In the genomic region with DNA sequence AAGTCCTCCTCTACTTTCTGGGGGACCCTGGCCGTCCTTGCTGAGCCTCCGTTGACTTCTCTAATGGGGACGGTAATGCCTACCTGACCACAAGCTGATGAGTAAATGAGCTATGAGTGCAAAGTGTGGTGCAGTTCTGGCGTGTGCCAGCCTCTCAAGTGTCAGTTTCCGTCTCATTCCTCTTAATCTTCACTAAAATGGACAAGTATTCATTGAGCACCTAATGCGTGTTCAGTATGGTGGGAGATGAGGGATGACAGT, we compare ENCODE assay signal across 8 cellular contexts. TPM values are rescaled to one million over a fixed set of nuclear protein-coding genes. Genes with fewer than 3 reads are reported as not detected.
DNase-seq lines count a peak whose midpoint lies in the region; ATAC-seq, FAIRE-seq and TF ChIP-seq lines count a peak whose summit lies in the region.

No MANE protein-coding gene starts in this region.

- peak overlapping the region; percentile 62 for H2AFZ ChIP-seq in keratinocyte (ENCODE audit: control insufficient read depth, low read length)

- H3K27ac Mint-ChIP-seq in activated naive CD4-positive, alpha-beta T cell treated with anti-CD3 and anti-CD28 coated beads, Interleukin-2, amount 10 ng/mL, durations not matched to agents 7 days and 5 days: peak overlapping the region; percentile 99

- H3K4me3 ChIP-seq in HL-60 (replicated peaks; ENCODE audit: insufficient read depth, low read length): peak overlapping the region; percentile 61
- peak overlapping the region; percentile 66 to 92 (median 89) for H3K4me3 ChIP-seq in keratinocyte (ENCODE audit: control insufficient read depth in 2 of 3, extremely low read depth in 1 of 3, insufficient read depth in 2 of 3, low read depth in 1 of 3, low read length in 3 of 3)
- peak overlapping the region; percentile 86 to 95 (median 93) for H3K4me3 ChIP-seq in subcutaneous abdominal adipose tissue (ENCODE audit: low read depth in 1 of 5, low read length in 5 of 5)

- H3K4me1 Mint-ChIP-seq in activated naive CD4-positive, alpha-beta T cell treated with anti-CD3 and anti-CD28 coated beads, Interleukin-2, amount 10 ng/mL, durations not matched to agents 7 days and 5 days: peaks cover 58% of the 10 kb centered on the region

- dilution Hi-C loops in keratinocyte (cut with MboI; ENCODE audit: extremely low pct_ligation_motif_present, low sequenced_read_pairs): no loop called here

- H3K79me2 ChIP-seq in keratinocyte (ENCODE audit: control insufficient read depth, insufficient read depth, low read length): peaks cover 49% of the 10 kb centered on the region

- H3K9me1 ChIP-seq in keratinocyte (ENCODE audit: control insufficient read depth, extremely low read depth, insufficient read depth, low read length): no peaks in the 10 kb centered on the region

- H3K36me3 ChIP-seq in keratinocyte (ENCODE audit: control insufficient read depth in 2 of 2, extremely low read depth in 1 of 2, insufficient read depth in 2 of 2, low read length in 2 of 2) (peaks cover 1 to 7% of the 10 kb centered on the region in 2 experiments), subcutaneous abdominal adipose tissue (ENCODE audit: control insufficient read depth in 5 of 5, insufficient read depth in 5 of 5, low read length in 5 of 5) (peaks cover 0 to 3% (median 0%) of the 10 kb centered on the region in 5 donors)

- H3K9me3 Mint-ChIP-seq in activated naive CD4-positive, alpha-beta T cell treated with anti-CD3 and anti-CD28 coated beads, Interleukin-2, amount 10 ng/mL, durations not matched to agents 7 days and 5 days: no peaks in the 10 kb centered on the region

- no peaks in the 10 kb centered on the region for H4K20me1 ChIP-seq in keratinocyte (ENCODE audit: control insufficient read depth, extremely low read depth, insufficient read depth, low read length)

- H3K27me3 ChIP-seq in HL-60 (ENCODE audit: insufficient read depth, poor library complexity, severe bottlenecking): no peaks in the 10 kb centered on the region
- H3K27me3 ChIP-seq in keratinocyte (ENCODE audit: control insufficient read depth, extremely low read depth, insufficient read depth, low read length): no peaks in the 10 kb centered on the region
- no peaks in the 10 kb centered on the region for H3K27me3 ChIP-seq in subcutaneous abdominal adipose tissue (ENCODE audit: control insufficient read depth in 5 of 5, insufficient read depth in 4 of 5, low read length in 5 of 5)

- ATAC-seq in GM21515 (IDR thresholded peaks at IDR 0.05; ENCODE audit: unreplicated experiment) (no peak), GM19328 (IDR thresholded peaks at IDR 0.05; ENCODE audit: unreplicated experiment) (no peak)

- H3K4me1 ChIP-seq in keratinocyte (ENCODE audit: control insufficient read depth, extremely low read depth, insufficient read depth, low read length) (peaks cover 35% of the 10 kb centered on the region), subcutaneous abdominal adipose tissue (ENCODE audit: control insufficient read depth in 5 of 5, insufficient read depth in 5 of 5, low read length in 5 of 5) (peaks cover 3 to 50% (median 44%) of the 10 kb centered on the region in 5 donors)

- TF ChIP-seq CTCF in C4-2B (conservative IDR thresholded peaks at IDR 0.05): no peak
- TF ChIP-seq CTCF in HL-60 (IDR thresholded peaks at IDR 0.05; ENCODE audit: insufficient read depth, low read length): no peak
- TF ChIP-seq CTCF in keratinocyte (optimal IDR thresholded peaks at IDR 0.05 in 1 of 3, IDR thresholded peaks at IDR 0.05 in 1 of 3, conservative IDR thresholded peaks at IDR 0.05 in 1 of 3; ENCODE audit: extremely low read depth in 1 of 3, insufficient read depth in 2 of 3, low read length in 3 of 3): no peak

- H3K27ac ChIP-seq in C4-2B (peak overlapping the region; percentile 86), HL-60 (replicated peaks) (peak overlapping the region; percentile 85), keratinocyte (ENCODE audit: control insufficient read depth, insufficient read depth, low read length) (peak overlapping the region; percentile 89), subcutaneous abdominal adipose tissue (ENCODE audit: low read depth, low read length) (peak overlapping the region; percentile 83)

- H3K9me3 ChIP-seq in keratinocyte (ENCODE audit: control insufficient read depth, low read depth, low read length) (no peaks in the 10 kb centered on the region), subcutaneous abdominal adipose tissue (ENCODE audit: control insufficient read depth in 5 of 5, low read length in 5 of 5) (peaks cover 0 to 5% (median 0%) of the 10 kb centered on the region in 5 donors)

- H3K27me3 Mint-ChIP-seq in activated naive CD4-positive, alpha-beta T cell treated with anti-CD3 and anti-CD28 coated beads, Interleukin-2, amount 10 ng/mL, durations not matched to agents 7 days and 5 days: no peaks in the 10 kb centered on the region

- CTCF ChIA-PET in activated naive CD4-positive, alpha-beta T cell treated with anti-CD3 and anti-CD28 coated beads, Interleukin-2, amount 10 ng/mL, durations not matched to agents 7 days and 5 days (lab: Charles Lee): interaction anchor here (0.8 to 4.6 kb wide), 6 partner anchors 9 to 105 kb away, joined by 3 to 16 read pairs (median 4); partner anchors contain the start of gene SEPTIN7

- H3K9ac ChIP-seq in keratinocyte (ENCODE audit: control insufficient read depth, extremely low read depth, insufficient read depth, low read length): peak overlapping the region; percentile 86
- H3K9ac ChIP-seq in subcutaneous abdominal adipose tissue (ENCODE audit: low read length in 5 of 5): peak overlapping the region in 4 of 5 donors; percentile 91 to 96 (median 94)

- H3K4me2 ChIP-seq in keratinocyte (ENCODE audit: control insufficient read depth, extremely low read depth, insufficient read depth, low read depth, low read length): peak overlapping the region; percentile 98

- DNase-seq in HL-60 (ENCODE audit: low read depth in 1 of 2, low spot score in 1 of 2): peak in 1 of 2 experiments; percentile 18
- DNase-seq in activated naive CD4-positive, alpha-beta T cell treated with anti-CD3 and anti-CD28 coated beads, Interleukin-2, amount 10 ng/mL, durations not matched to agents 7 days and 5 days: no peak
- DNase-seq in keratinocyte (ENCODE audit: low read depth, low spot score): no peak
- no peak for DNase-seq in NCI-H345 treated with DMSO at 0.1 percent for 48 hours (lab: John Stamatoyannopoulos, UW; ENCODE audit: unreplicated experiment)

- peaks cover 26% of the 10 kb centered on the region for H3K36me3 Mint-ChIP-seq in activated naive CD4-positive, alpha-beta T cell treated with anti-CD3 and anti-CD28 coated beads, Interleukin-2, amount 10 ng/mL, durations not matched to agents 7 days and 5 days

- no peak for FAIRE-seq in keratinocyte (lab: Jason Lieb, UNC)

- H3K4me3 Mint-ChIP-seq in activated naive CD4-positive, alpha-beta T cell treated with anti-CD3 and anti-CD28 coated beads, Interleukin-2, amount 10 ng/mL, durations not matched to agents 7 days and 5 days: peak overlapping the region; percentile 99

RNA-seq across cellular contexts. Expression of gene HERPUD2, which starts 0.6 kb away (rescaled TPM):
- 43.6 to 52.6 TPM (median 48.0 TPM) in 3 replicates for polyA plus RNA-seq in keratinocyte
- 17.6 TPM for polyA plus RNA-seq in keratinocyte (2011; ENCODE audit: low read depth)
- polyA plus RNA-seq in keratinocyte (2011; cell fraction: cytosol; rRNA removed): 30.7 and 57.3 TPM in 2 replicates
- 48.3 and 53.8 TPM in 2 replicates for polyA plus RNA-seq in keratinocyte (2011; cell fraction: nucleus; rRNA removed)
- 20.2 and 23.1 TPM in 2 replicates for polyA plus RNA-seq in keratinocyte (2012; ENCODE audit: low replicate concordance)
- polyA minus RNA-seq in keratinocyte: 58.6 to 81.2 TPM (median 78.1 TPM) in 3 replicates
- 31.5 TPM for polyA minus RNA-seq in keratinocyte (2011; cell fraction: cytosol; rRNA and poly(A)+ RNA removed)
- 43.7 and 58.1 TPM in 2 replicates for polyA minus RNA-seq in keratinocyte (2011; cell fraction: nucleus; rRNA and poly(A)+ RNA removed)
